10 cellular contexts compared by ENCODE assay signal in the genomic region with DNA sequence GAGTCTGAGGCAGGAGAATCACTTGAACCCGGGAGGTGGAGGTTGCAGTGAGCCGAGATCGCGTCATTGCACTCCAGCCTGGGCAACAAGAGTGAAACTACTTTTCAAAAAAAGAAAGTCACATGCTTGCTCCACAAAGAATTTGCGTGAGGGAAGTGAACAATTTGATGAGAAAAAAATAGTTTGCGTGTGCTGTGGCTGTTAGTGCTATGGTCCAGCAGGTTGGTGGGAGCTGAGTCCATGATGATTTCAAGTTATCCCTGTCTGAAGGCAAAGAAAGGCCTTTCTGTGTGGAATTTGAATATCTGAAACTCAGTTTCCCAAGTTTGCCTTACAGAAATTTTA. TPM values are rescaled to one million over a fixed set of nuclear protein-coding genes. Genes with fewer than 3 reads are reported as not detected.
DNase-seq lines count a peak whose midpoint lies in the region; ATAC-seq and TF ChIP-seq lines count a peak whose summit lies in the region.
"Had no signal": no experiment of that assay in that cellular context is flagged by ENCODE, and none has a peak within 500 bp of the region (broad histone marks: within the 10 kb centered on the region; RNA-seq: fewer than 3 reads in every experiment).

No MANE protein-coding gene starts in this region.

- H3K27me3 ChIP-seq in heart left ventricle (no peaks in the 10 kb centered on the region), transverse colon (no peaks in the 10 kb centered on the region)

- H3K9me3 ChIP-seq in heart left ventricle, result no peaks in the 10 kb centered on the region
- no peaks in the 10 kb centered on the region for H3K9me3 ChIP-seq in transverse colon

- TF ChIP-seq EP300 in transverse colon (IDR thresholded peaks at IDR 0.05; ENCODE audit: low read depth), result no peak

- DNase-seq in heart left ventricle (no peak), Right ventricle myocardium superior (no peak), fibroblast of mammary gland (ENCODE audit: low read depth) (no peak), transverse colon (no peak), OCI-M1 (lab: John Stamatoyannopoulos, UW) (no peak), NCI-H526 treated with DMSO at 0.1 percent for 48 hours (lab: John Stamatoyannopoulos, UW) (no peak)
- DNase-seq in T-helper 2 cell treated with Interferon-gamma antibody and Interleukin-4, amounts not matched to agents 5 μg/mL and 100 μg/mL, for 36 hours (ENCODE audit: low spot score), result no peak
- DNase-seq: C1 segment of cervical spinal cord, NCI-H69 had no signal

- ATAC-seq in heart left ventricle, result no peak
- ATAC-seq in Right ventricle myocardium superior (ENCODE audit: poor library complexity), result no peak
- no peak for ATAC-seq in HG02571 (IDR thresholded peaks at IDR 0.05; ENCODE audit: unreplicated experiment)

- H3K27me3 Mint-ChIP-seq in T-helper 2 cell treated with Interferon-gamma antibody and Interleukin-4, amounts not matched to agents 5 μg/mL and 100 μg/mL, for 36 hours (ENCODE audit: low read depth), result no peaks in the 10 kb centered on the region

- H3K4me1 ChIP-seq in heart left ventricle, result peaks cover 5 to 63% (median 43%) of the 10 kb centered on the region in 12 donors
- peaks cover 16 to 53% (median 41%) of the 10 kb centered on the region in 4 donors for H3K4me1 ChIP-seq in transverse colon

- H3K4me1 Mint-ChIP-seq in T-helper 2 cell treated with Interferon-gamma antibody and Interleukin-4, amounts not matched to agents 5 μg/mL and 100 μg/mL, for 36 hours (ENCODE audit: low read depth), result peaks cover 26% of the 10 kb centered on the region

- H3K36me3 ChIP-seq in heart left ventricle (peaks cover 0 to 53% (median 33%) of the 10 kb centered on the region in 9 donors), transverse colon (no peaks in the 10 kb centered on the region)

- H3K36me3 Mint-ChIP-seq in T-helper 2 cell treated with Interferon-gamma antibody and Interleukin-4, amounts not matched to agents 5 μg/mL and 100 μg/mL, for 36 hours (ENCODE audit: low read depth), result peaks cover 60% of the 10 kb centered on the region

- peak overlapping the region in 10 of 12 donors; percentile 24 to 84 (median 68) for H3K27ac ChIP-seq in heart left ventricle
- H3K27ac ChIP-seq in transverse colon, result peak overlapping the region; percentile 19 to 59 (median 48)

- H3K4me3 Mint-ChIP-seq in T-helper 2 cell treated with Interferon-gamma antibody and Interleukin-4, amounts not matched to agents 5 μg/mL and 100 μg/mL, for 36 hours, result peak overlapping the region; percentile 42

- H3K4me3 ChIP-seq in heart left ventricle (peak overlapping the region in 1 of 12 donors; percentile 15), fibroblast of mammary gland (ENCODE audit: control insufficient read depth, low read depth, low read length) (peak overlapping the region; percentile 6), transverse colon (no peak overlapping the region)

- intact Hi-C loops in heart left ventricle (cut with DNase I) (loop anchor here in 3 of 10 donors (10.0 kb wide), 2 partner anchors 154 to 164 kb away; a partner anchor contains a TSS), Right ventricle myocardium superior (cut with DNase I) (no loop called here), transverse colon (cut with DNase I; ENCODE audit: low total_unique reads) (no loop called here)

- TF ChIP-seq CTCF in heart left ventricle (IDR thresholded peaks at IDR 0.05) (no peak), fibroblast of mammary gland (conservative IDR thresholded peaks at IDR 0.05; ENCODE audit: control insufficient read depth, insufficient read depth, low read depth, low read length) (no peak), transverse colon (IDR thresholded peaks at IDR 0.05) (no peak)

- TF ChIP-seq POLR2A in heart left ventricle (IDR thresholded peaks at IDR 0.05) (no peak), transverse colon (IDR thresholded peaks at IDR 0.05) (no peak)

- in situ Hi-C loops in transverse colon (cut with MboI; ENCODE audit: low pct_ligation_motif_present in 1 of 4, low pct_unique_long_range_greater_than_20kb in 1 of 4, low sequenced_read_pairs in 3 of 4), result no loop called here

- no peaks in the 10 kb centered on the region for H3K9me3 Mint-ChIP-seq in T-helper 2 cell treated with Interferon-gamma antibody and Interleukin-4, amounts not matched to agents 5 μg/mL and 100 μg/mL, for 36 hours

- WGBS in heart left ventricle, 4 donors, result 71 to 82% (median 75%) methylated on average over 6 of the region's 6 CpGs
- 43 to 69% methylated on average over 4 to 6 of the region's 6 CpGs for WGBS in transverse colon (ENCODE audit: low coverage in 1 of 2), 2 donors

- peak overlapping the region; percentile 20 for H3K27ac Mint-ChIP-seq in T-helper 2 cell treated with Interferon-gamma antibody and Interleukin-4, amounts not matched to agents 5 μg/mL and 100 μg/mL, for 36 hours

RNA-seq across cellular contexts. Expression of a gene that starts 21.0 kb away (rescaled TPM):
- total RNA-seq in heart left ventricle (1 to 10 TPM; 1.1 to 4.9 (median 2.7) TPM), Right ventricle myocardium superior (4.0 TPM), transverse colon (1 to 10 TPM in 1 of 4 donors, under 1 TPM in 1, not detected in 2; 0.64 to 6.8 TPM)
- polyA plus RNA-seq in heart left ventricle, result 1 to 10 TPM; 1.2 to 7.6 TPM

RNA-seq across cellular contexts. Expression of a gene that starts 23.3 kb away (rescaled TPM):
- total RNA-seq in heart left ventricle (10 to 100 TPM; 11.8 to 37.9 (median 21.9) TPM), Right ventricle myocardium superior (34.2 TPM), transverse colon (10 to 100 TPM in 2 of 4 donors, 1 to 10 TPM in 2; 7.5 to 20.1 (median 11.3) TPM)
- 10 to 100 TPM; 16.7 to 25.9 TPM for polyA plus RNA-seq in heart left ventricle

RNA-seq across cellular contexts. Expression of a gene that starts 24.8 kb away (rescaled TPM):
- total RNA-seq in heart left ventricle (1 to 10 TPM; 3.3 to 7.8 (median 5.6) TPM), Right ventricle myocardium superior (6.1 TPM), transverse colon (1 to 10 TPM in 3 of 4 donors, not detected in 1; 1.4 to 4.4 (median 1.6) TPM)
- polyA plus RNA-seq in heart left ventricle, result 1 to 10 TPM; 2.1 to 2.3 TPM

RNA-seq across cellular contexts. Expression of a gene that starts 59.6 kb away (rescaled TPM):
- total RNA-seq in heart left ventricle (10 to 100 TPM in 7 of 9 donors, 1 to 10 TPM in 2; 6.3 to 49.4 (median 14.1) TPM), Right ventricle myocardium superior (15.4 TPM), transverse colon (10 to 100 TPM; 11.3 to 47.4 (median 23.2) TPM)
- 10 to 100 TPM; 11.7 to 18.3 TPM for polyA plus RNA-seq in heart left ventricle
